Comparison of ENCODE assay signal across 1 cellular context in the genomic region with DNA sequence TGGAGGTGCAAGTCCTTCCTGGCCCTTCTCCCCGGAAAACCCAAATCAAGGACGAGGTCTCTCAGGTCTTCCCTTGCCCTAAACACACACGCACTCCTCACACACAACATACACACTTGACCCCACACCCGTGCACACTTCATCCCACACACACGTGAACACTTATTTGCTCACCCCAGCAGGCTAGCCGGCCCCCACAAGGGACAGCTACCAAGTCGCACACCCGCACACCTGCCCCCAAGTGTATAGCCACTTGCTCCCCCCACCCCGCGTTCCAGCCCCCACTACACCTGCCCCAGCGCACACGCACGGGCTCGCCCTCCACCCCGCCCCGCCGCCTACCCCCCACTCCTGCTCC.
TF ChIP-seq lines count a peak whose summit lies in the region.

No MANE protein-coding gene starts in this region.

TF ChIP-seq in liver, 16 proteins besides CTCF, POLR2A, EP300 and RAD21 (continued from another document):
- TF ChIP-seq REST (IDR thresholded peaks at IDR 0.05) (no peak), GABPA (IDR thresholded peaks at IDR 0.05 in 1 of 2, conservative IDR thresholded peaks at IDR 0.05 in 1 of 2) (no peak)
- TF ChIP-seq, protein P1, sequence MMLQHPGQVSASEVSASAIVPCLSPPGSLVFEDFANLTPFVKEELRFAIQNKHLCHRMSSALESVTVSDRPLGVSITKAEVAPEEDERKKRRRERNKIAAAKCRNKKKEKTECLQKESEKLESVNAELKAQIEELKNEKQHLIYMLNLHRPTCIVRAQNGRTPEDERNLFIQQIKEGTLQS (IDR thresholded peaks at IDR 0.05): no peak
